27 cellular contexts compared by ENCODE assay signal in genomic region chr2:18476484-18476883, GRCh38.
"Had no signal": no experiment of that assay in that cellular context is flagged by ENCODE, and none has a peak within 500 bp of the region (broad histone marks: within the 10 kb centered on the region; RNA-seq: fewer than 3 reads in every experiment).

No MANE protein-coding gene starts in this region.

- H3K9me3 ChIP-seq: ascending aorta had no signal

- H3K36me3 ChIP-seq: ascending aorta had no signal

- H3K27ac ChIP-seq: ascending aorta, VCaP had no signal

- DNase-seq: activated B cell treated with CpG ODN at 0.5 μM for 24 hours; activated CD4-positive, alpha-beta memory T cell treated with anti-CD3 and anti-CD28 coated beads for 36 hours; activated CD4-positive, alpha-beta T cell treated with anti-CD3 and anti-CD28 coated beads for 4 hours; activated CD4-positive, alpha-beta T cell treated with anti-CD3 and anti-CD28 coated beads, Interleukin-2, amount 10 ng/mL, durations not matched to agents 24 days and 14 days; activated CD4-positive, alpha-beta T cell treated with anti-CD3 and anti-CD28 coated beads, Interleukin-2, amount 50 U/mL, for 1 hour; activated CD4-positive, alpha-beta T cell treated with anti-CD3 and anti-CD28 coated beads, Interleukin-2, amount 50 U/mL, for 4 hours; activated CD4-positive, CD25-positive, alpha-beta regulatory T cell treated with anti-CD3 and anti-CD28 coated beads, Interleukin-2, amount 50 U/mL, for 72 hours; activated CD8-positive, alpha-beta memory T cell treated with anti-CD3 and anti-CD28 coated beads, Interleukin-2, amount 10 ng/mL, durations not matched to agents 7 days and 5 days; activated CD8-positive, alpha-beta memory T cell treated with anti-CD3 and anti-CD28 coated beads, Interleukin-2, amount 50 U/mL, for 48 hours; activated CD8-positive, alpha-beta T cell treated with anti-CD3 and anti-CD28 coated beads for 36 hours; activated effector memory CD4-positive, alpha-beta T cell treated with Interleukin-2 at 50 U/mL for 16 hours; activated gamma-delta T cell; activated naive CD4-positive, alpha-beta T cell treated with anti-CD3 and anti-CD28 coated beads, Interleukin-2, amount 10 ng/mL, durations not matched to agents 7 days and 5 days; activated naive CD4-positive, alpha-beta T cell treated with Interleukin-2 at 50 U/mL for 16 hours; activated naive CD8-positive, alpha-beta T cell treated with anti-CD3 and anti-CD28 coated beads, Interleukin-2, amount 10 ng/mL, durations not matched to agents 7 days and 5 days; activated naive CD8-positive, alpha-beta T cell treated with anti-CD3 and anti-CD28 coated beads, Interleukin-2, amount 50 U/mL, for 24 hours; activated T-cell treated with anti-CD3 and anti-CD28 coated beads, Interleukin-2, amount 50 U/mL, for 24 hours; activated T-cell treated with anti-CD3 and anti-CD28 coated beads, Interleukin-2, amount 50 U/mL, for 48 hours; amygdala; anterior cingulate cortex; central memory CD4-positive, alpha-beta T cell; T-helper 1 cell; T-helper 2 cell; T-helper 9 cell had no signal

- H3K4me3 ChIP-seq: ascending aorta had no signal

- ATAC-seq: activated CD8-positive, alpha-beta memory T cell treated with anti-CD3 and anti-CD28 coated beads, Interleukin-2, amount 10 ng/mL, durations not matched to agents 7 days and 5 days; activated CD8-positive, alpha-beta T cell treated with anti-CD3 and anti-CD28 coated beads for 36 hours; activated naive CD8-positive, alpha-beta T cell treated with anti-CD3 and anti-CD28 coated beads, Interleukin-2, amount 50 U/mL, for 24 hours had no signal

- H3K27me3 ChIP-seq: ascending aorta had no signal

- FAIRE-seq: TTC549 had no signal
